In genomic region chr7:18900801-18901200, GRCh38 we compare ENCODE assay signal across 13 cellular contexts.
A peak's percentile ranks its signal among the peaks of the same experiment; 100 is the strongest.
DNase-seq lines count a peak whose midpoint lies in the region; ATAC-seq and TF ChIP-seq lines count a peak whose summit lies in the region.
"Had no signal": no experiment of that assay in that cellular context is flagged by ENCODE, and none has a peak within 500 bp of the region (broad histone marks: within the 10 kb centered on the region; RNA-seq: fewer than 3 reads in every experiment).

No MANE protein-coding gene starts in this region.

- in situ Hi-C loops in GM23248 (cut with MboI) = no loop called here

- H3K4me1 ChIP-seq in GM23248 (ENCODE audit: insufficient read depth) (peaks cover 28% of the 10 kb centered on the region), osteoblast (ENCODE audit: insufficient read depth, low read length) (peaks cover 28% of the 10 kb centered on the region)

- H4K20me1 ChIP-seq in GM23248 (ENCODE audit: insufficient read depth) (no peaks in the 10 kb centered on the region), osteoblast (ENCODE audit: insufficient read depth, low read length) (no peaks in the 10 kb centered on the region)

- ATAC-seq in HG03442 (IDR thresholded peaks at IDR 0.05; ENCODE audit: unreplicated experiment) = no peak
- ATAC-seq: Panc1 had no signal

- H3K27ac ChIP-seq in GM23248 (no peak overlapping the region), osteoblast (ENCODE audit: low read depth, low read length) (peak overlapping the region; percentile 2)

- no peak for TF ChIP-seq CTCF in osteoblast (IDR thresholded peaks at IDR 0.05; ENCODE audit: extremely low read depth, low read depth, low read length)

- 30 to 35% methylated on average over 1 of the region's 1 CpG for WGBS in GM23248 (ENCODE audit: low coverage in 1 of 2, low lambda C conversion rate in 2 of 2, missing lambda C conversion rate in 2 of 2), 2 experiments

- no peaks in the 10 kb centered on the region; the same call in 1 of the 2 replicates for H3K9me2 ChIP-seq in GM23248 (ENCODE audit: insufficient read depth)

- H3K27me3 ChIP-seq in GM23248 (replicated peaks; ENCODE audit: insufficient read depth) (no peaks in the 10 kb centered on the region), osteoblast (ENCODE audit: insufficient read depth, low read length) (no peaks in the 10 kb centered on the region)

- H3K4me3 ChIP-seq in GM23248 = no peak overlapping the region
- no peak overlapping the region for H3K4me3 ChIP-seq in osteoblast (ENCODE audit: insufficient read depth, low read length)

- H3K36me3 ChIP-seq in GM23248 (ENCODE audit: low read depth) = no peaks in the 10 kb centered on the region
- no peaks in the 10 kb centered on the region for H3K36me3 ChIP-seq in osteoblast (ENCODE audit: insufficient read depth, low read length)

- no peaks in the 10 kb centered on the region for H3K9me3 ChIP-seq in GM23248 (ENCODE audit: low read depth)
- no peaks in the 10 kb centered on the region for H3K9me3 ChIP-seq in osteoblast (ENCODE audit: low read depth, low read length)

- no peak overlapping the region for H3K9ac ChIP-seq in GM23248

- H3K79me2 ChIP-seq in GM23248 (ENCODE audit: insufficient read depth) (no peaks in the 10 kb centered on the region), osteoblast (ENCODE audit: insufficient read depth, low read length) (no peaks in the 10 kb centered on the region)

- peaks cover 2% of the 10 kb centered on the region for H3F3A ChIP-seq in GM23248 (ENCODE audit: insufficient read depth)

- DNase-seq in GM23248 (peak; percentile 47), fibroblast of gingiva (ENCODE audit: low read depth) (peak; percentile 72), osteoblast (ENCODE audit: insufficient read length, low spot score, missing footprints) (no peak), middle frontal gyrus (ENCODE audit: extremely low spot score, low spot score) (no peak), DMS 273 (lab: John Stamatoyannopoulos, UW; ENCODE audit: unreplicated experiment) (no peak)
- no peak for DNase-seq in activated CD4-positive, alpha-beta T cell treated with anti-CD3 and anti-CD28 coated beads for 4 hours
- DNase-seq: H9, IMR-90, NCI-H1417 treated with DMSO at 0.1 percent for 48 hours, NCI-H2029, NCI-H526 had no signal

- peak overlapping the region; percentile 23 for H3K4me2 ChIP-seq in GM23248 (ENCODE audit: unreplicated experiment)
- no peak overlapping the region for H3K4me2 ChIP-seq in osteoblast (ENCODE audit: insufficient read depth, low read length)

- H2AFZ ChIP-seq in GM23248 = no peak overlapping the region
- no peak overlapping the region for H2AFZ ChIP-seq in osteoblast (ENCODE audit: low read length)

Comparison
In these comparisons a context has a peak if more than half of its experiments do, and no peak if none do; other contexts are left out.
1. DNase-seq: peak in GM23248 (single experiment) and fibroblast of gingiva (single experiment); none in osteoblast (single experiment), activated CD4-positive, alpha-beta T cell treated with anti-CD3 and anti-CD28 coated beads for 4 hours (0 of 2), middle frontal gyrus (single experiment) and DMS 273 (single experiment).